ENCODE assay signal across 11 cellular contexts in genomic region chr2:38619458-38620164, GRCh38. TPM values are rescaled to one million over a fixed set of nuclear protein-coding genes. Genes with fewer than 3 reads are reported as not detected.
DNase-seq lines count a peak whose midpoint lies in the region; ATAC-seq lines count a peak whose summit lies in the region.
"Had no signal": no experiment of that assay in that cellular context is flagged by ENCODE, and none has a peak within 500 bp of the region (broad histone marks: within the 10 kb centered on the region; RNA-seq: fewer than 3 reads in every experiment).

No MANE protein-coding gene starts in this region.

- peak; percentile 15 for DNase-seq in AG08396 (ENCODE audit: low spot score)
- DNase-seq in GM23248 = peak; percentile 45
- peak; percentile 84 for DNase-seq in SIG-M5 (lab: John Stamatoyannopoulos, UW)
- DNase-seq in kidney tubule cell (ENCODE audit: low spot score) = peak; percentile 35
- DNase-seq in activated T-cell treated with anti-CD3 and anti-CD28 coated beads, Interleukin-2, amount 50 U/mL, for 48 hours = no peak
- DNase-seq in HUDEP-2 (lab: John Stamatoyannopoulos, UW; ENCODE audit: unreplicated experiment in 76 of 76) = no peak
- DNase-seq: activated CD4-positive, CD25-positive, alpha-beta regulatory T cell; NCI-H2171 treated with DMSO at 0.1 percent for 48 hours had no signal

- 34 to 36% methylated on average over 4 of the region's 4 CpGs for WGBS in GM23248 (ENCODE audit: low coverage in 1 of 2, low lambda C conversion rate in 2 of 2, missing lambda C conversion rate in 2 of 2), 2 experiments

- 0 out of 2 replicates have a peak overlapping the region, but pooled peaks have one; percentile 9 for H2AFZ ChIP-seq in GM23248

- no peaks in the 10 kb centered on the region for H3K36me3 ChIP-seq in GM23248 (ENCODE audit: low read depth)

- no peaks in the 10 kb centered on the region for H3K9me2 ChIP-seq in GM23248 (ENCODE audit: insufficient read depth)

- no peaks in the 10 kb centered on the region for H4K20me1 ChIP-seq in GM23248 (ENCODE audit: insufficient read depth)

- H3K27ac ChIP-seq in GM23248 = no peak overlapping the region

- H3K79me2 ChIP-seq in GM23248 (ENCODE audit: insufficient read depth) = no peaks in the 10 kb centered on the region

- 0 out of 2 replicates have a peak, but pooled peaks cover 7% of the 10 kb centered on the region for H3K4me1 ChIP-seq in GM23248 (ENCODE audit: insufficient read depth)

- H3K27me3 ChIP-seq in GM23248 (replicated peaks; ENCODE audit: insufficient read depth) = no peaks in the 10 kb centered on the region

- no peaks in the 10 kb centered on the region for H3K9me3 ChIP-seq in GM23248 (ENCODE audit: low read depth)

- ATAC-seq in HG03520 (IDR thresholded peaks at IDR 0.05; ENCODE audit: unreplicated experiment) (no peak), GM21447 (IDR thresholded peaks at IDR 0.05; ENCODE audit: unreplicated experiment) (no peak)
- ATAC-seq: stimulated activated effector memory CD8-positive, alpha-beta T cell treated with anti-CD3 and anti-CD28 coated beads, Interleukin-12 subunit alpha, Interleukin-12 subunit beta, amount 100 ng/mL, for 72 hours had no signal

- H3K4me3 ChIP-seq in GM23248 = no peak overlapping the region

- H3K4me2 ChIP-seq in GM23248 (ENCODE audit: unreplicated experiment) = no peak overlapping the region

- no peak overlapping the region for H3K9ac ChIP-seq in GM23248

- in situ Hi-C loops in GM23248 (cut with MboI) = no loop called here

- H3F3A ChIP-seq in GM23248 (ENCODE audit: insufficient read depth) = no peaks in the 10 kb centered on the region

RNA-seq across cellular contexts. Expression of gene HNRNPLL, which starts 16.9 kb away (rescaled TPM):
- 34.9 and 42.6 TPM in 2 replicates for total RNA-seq in GM23248 (2014; rRNA removed; shearing (Covaris generic))
- polyA plus RNA-seq in GM23248 (2016; fragmentation: Nextera tagmentation; extraction: Ambion mirVana) = 31.3 and 32.6 TPM in 2 replicates

RNA-seq across cellular contexts. Expression of gene GALM, which starts 46.3 kb away (rescaled TPM):
- 8.6 and 10.8 TPM in 2 replicates for total RNA-seq in GM23248 (2014; rRNA removed; shearing (Covaris generic))
- polyA plus RNA-seq in GM23248 (2016; fragmentation: Nextera tagmentation; extraction: Ambion mirVana) = 7.6 and 8.8 TPM in 2 replicates

Comparison
In these comparisons a context has a peak if more than half of its experiments do, and no peak if none do; other contexts are left out.
1. DNase-seq: peak in AG08396 (single experiment), GM23248 (single experiment), SIG-M5 (single experiment) and kidney tubule cell (single experiment); none in activated T-cell treated with anti-CD3 and anti-CD28 coated beads, Interleukin-2, amount 50 U/mL, for 48 hours (0 of 2) and HUDEP-2 (0 of 76).